Comparison of ENCODE assay signal across 1 cellular context in the genomic region with DNA sequence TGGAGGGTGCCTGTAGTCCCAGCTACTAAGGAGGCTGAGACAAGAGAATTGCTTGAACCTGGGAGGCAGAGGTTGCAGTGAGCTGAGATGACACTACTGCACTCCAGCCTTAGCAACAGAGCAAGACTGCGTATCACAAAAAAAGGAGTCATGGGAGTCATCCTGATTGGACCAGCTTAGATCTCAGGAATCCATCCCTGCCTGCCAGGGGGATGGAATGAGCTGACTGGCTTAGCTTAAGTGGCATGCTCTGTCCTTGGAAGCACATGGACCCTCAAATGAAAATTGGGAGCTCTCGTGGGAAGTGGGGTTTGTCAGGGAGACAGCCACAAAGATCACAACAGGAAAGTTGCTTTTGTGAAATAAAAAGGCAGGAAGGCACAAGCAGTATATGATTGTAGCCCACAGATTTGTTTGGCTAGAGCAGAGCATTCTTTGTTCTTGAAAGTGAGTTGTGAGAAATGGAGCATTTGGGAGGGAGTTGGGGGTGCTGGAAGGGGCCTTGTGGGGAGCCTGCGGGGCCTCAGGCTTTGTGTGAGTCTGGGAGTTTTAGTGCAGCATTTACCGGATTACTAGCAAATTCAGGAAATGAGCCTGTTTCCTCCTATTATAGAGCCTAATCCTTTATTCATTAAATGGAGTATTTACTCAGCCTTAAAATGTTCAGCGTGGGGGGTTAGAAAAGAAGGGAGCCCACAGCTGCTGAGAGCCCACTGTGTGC.
TF ChIP-seq lines count a peak whose summit lies in the region.

No MANE protein-coding gene starts in this region.

TF ChIP-seq in HepG2, 621 proteins besides CTCF, POLR2A, EP300 and RAD21:
- TF ChIP-seq GATAD2A (CRISPR knock-in tag; IDR thresholded peaks at IDR 0.05): no peak
- TF ChIP-seq GATAD1 (CRISPR knock-in tag; IDR thresholded peaks at IDR 0.05): no peak
- no peak for TF ChIP-seq MTF1 (CRISPR knock-in tag; IDR thresholded peaks at IDR 0.05)
- 0 out of 2 replicates have a peak, but pooled peaks have one; percentile 5 for TF ChIP-seq MNT (IDR thresholded peaks at IDR 0.05)
- no peak for TF ChIP-seq NBN (conservative IDR thresholded peaks at IDR 0.05)
- TF ChIP-seq ZNF207 (IDR thresholded peaks at IDR 0.05; ENCODE audit: borderline replicate concordance): no peak
- no peak for TF ChIP-seq ZFP1 (CRISPR knock-in tag; IDR thresholded peaks at IDR 0.05)
- no peak for TF ChIP-seq SRY (CRISPR knock-in tag; IDR thresholded peaks at IDR 0.05)
TF ChIP-seq in HepG2: peak in this region for 1.
